ENCODE assay signal across 19 cellular contexts in genomic region chr15:69834256-69834655, GRCh38.
DNase-seq lines count a peak whose midpoint lies in the region; ATAC-seq and TF ChIP-seq lines count a peak whose summit lies in the region.
"Had no signal": no experiment of that assay in that cellular context is flagged by ENCODE, and none has a peak within 500 bp of the region (broad histone marks: within the 10 kb centered on the region; RNA-seq: fewer than 3 reads in every experiment).

No MANE protein-coding gene starts in this region.

- no peaks in the 10 kb centered on the region for H3K9me3 ChIP-seq in OCI-LY1 (ENCODE audit: low read length)

- no peaks in the 10 kb centered on the region for H3K36me3 ChIP-seq in OCI-LY1 (ENCODE audit: insufficient read depth, low read length)

- H3K9ac ChIP-seq in OCI-LY1 (ENCODE audit: low read length): no peak overlapping the region

- H3K9me3 Mint-ChIP-seq in nephron: no peaks in the 10 kb centered on the region

- no peak overlapping the region for H3K4me3 Mint-ChIP-seq in nephron
- H3K4me3 Mint-ChIP-seq: CD4-positive, alpha-beta memory T cell had no signal

- no peaks in the 10 kb centered on the region for H4K20me1 ChIP-seq in OCI-LY1 (ENCODE audit: insufficient read depth, low read length)

- no peaks in the 10 kb centered on the region; the same call in 1 of the 2 replicates for H3K27me3 ChIP-seq in OCI-LY1 (ENCODE audit: insufficient read depth, low read length)

- H3K27ac ChIP-seq in OCI-LY1 (ENCODE audit: low read depth, low read length, poor library complexity, severe bottlenecking): peak overlapping the region; percentile 18
- H3K27ac ChIP-seq: 22Rv1 had no signal

- TF ChIP-seq CTCF in OCI-LY1 (IDR thresholded peaks at IDR 0.05; ENCODE audit: low read length) (no peak), nephron (IDR thresholded peaks at IDR 0.05; ENCODE audit: unreplicated experiment in 3 of 3) (no peak)

- H3K36me3 Mint-ChIP-seq in nephron (ENCODE audit: low read depth): no peaks in the 10 kb centered on the region
- H3K36me3 Mint-ChIP-seq: CD4-positive, alpha-beta memory T cell had no signal

- H3K27ac Mint-ChIP-seq in nephron: peak overlapping the region in 2 of 3 experiments; percentile 9 to 51
- H3K27ac Mint-ChIP-seq: CD4-positive, alpha-beta memory T cell had no signal

- H3K4me3 ChIP-seq in OCI-LY1 (ENCODE audit: low read depth, low read length, poor library complexity, severe bottlenecking): no peak overlapping the region

- no peaks in the 10 kb centered on the region for H3K9me2 ChIP-seq in OCI-LY1 (ENCODE audit: low read depth, low read length)

- H3K27me3 Mint-ChIP-seq in nephron (ENCODE audit: low read depth): peaks cover 46% of the 10 kb centered on the region

- DNase-seq in DMS 273 (lab: John Stamatoyannopoulos, UW; ENCODE audit: unreplicated experiment) (peak; percentile 14), DMS 273 treated with DMSO at 0.1 percent for 48 hours (lab: John Stamatoyannopoulos, UW) (no peak), Ammon's horn (ENCODE audit: low spot score) (no peak)
- DNase-seq: ACHN; AML-193; C1 segment of cervical spinal cord; Calu3; CD4-positive, alpha-beta memory T cell; COR-L47; DMS79; EL; GDM1; GOT3; HCEC 1CT had no signal

- H3K79me2 ChIP-seq in OCI-LY1 (ENCODE audit: insufficient read depth, low read length): no peaks in the 10 kb centered on the region

- H3K4me1 ChIP-seq in OCI-LY1 (ENCODE audit: insufficient read depth, low read length, severe bottlenecking): peaks cover 26% of the 10 kb centered on the region

- H2AFZ ChIP-seq in OCI-LY1 (ENCODE audit: low read length): no peak overlapping the region

- no peaks in the 10 kb centered on the region for H3F3A ChIP-seq in OCI-LY1 (ENCODE audit: insufficient read depth, low read length)

- H3K4me1 Mint-ChIP-seq in nephron: peaks cover 17% of the 10 kb centered on the region

- H3K4me2 ChIP-seq in OCI-LY1 (ENCODE audit: low read length): no peak overlapping the region

- ATAC-seq in GM18511 (IDR thresholded peaks at IDR 0.05; ENCODE audit: unreplicated experiment): no peak
- no peak for ATAC-seq in HG02678 (IDR thresholded peaks at IDR 0.05; ENCODE audit: unreplicated experiment)
